Comparison of ENCODE assay signal across 1 cellular context in genomic region chr17:81018044-81018802, GRCh38.
TF ChIP-seq lines count a peak whose summit lies in the region.

No MANE protein-coding gene starts in this region.

TF ChIP-seq in WTC11, 78 proteins besides CTCF, POLR2A, EP300 and RAD21 (continued from another document):
- TF ChIP-seq, protein P1, sequence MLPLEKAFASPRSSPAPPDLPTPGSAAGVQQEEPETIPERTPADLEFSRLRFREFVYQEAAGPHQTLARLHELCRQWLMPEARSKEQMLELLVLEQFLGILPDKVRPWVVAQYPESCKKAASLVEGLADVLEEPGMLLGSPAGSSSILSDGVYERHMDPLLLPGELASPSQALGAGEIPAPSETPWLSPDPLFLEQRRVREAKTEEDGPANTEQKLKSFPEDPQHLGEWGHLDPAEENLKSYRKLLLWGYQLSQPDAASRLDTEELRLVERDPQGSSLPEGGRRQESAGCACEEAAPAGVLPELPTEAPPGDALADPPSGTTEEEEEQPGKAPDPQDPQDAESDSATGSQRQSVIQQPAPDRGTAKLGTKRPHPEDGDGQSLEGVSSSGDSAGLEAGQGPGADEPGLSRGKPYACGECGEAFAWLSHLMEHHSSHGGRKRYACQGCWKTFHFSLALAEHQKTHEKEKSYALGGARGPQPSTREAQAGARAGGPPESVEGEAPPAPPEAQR (CRISPR knock-in tag; IDR thresholded peaks at IDR 0.05): no peak
- no peak for TF ChIP-seq CREM (CRISPR knock-in tag; IDR thresholded peaks at IDR 0.05)
- TF ChIP-seq CDX4 (CRISPR knock-in tag; IDR thresholded peaks at IDR 0.05; ENCODE audit: borderline replicate concordance): no peak
- no peak for TF ChIP-seq NFYB (CRISPR knock-in tag; conservative IDR thresholded peaks at IDR 0.05; ENCODE audit: low read depth)
- TF ChIP-seq PRRX2 (CRISPR knock-in tag; IDR thresholded peaks at IDR 0.05): no peak
- TF ChIP-seq ZMAT4 (CRISPR knock-in tag; IDR thresholded peaks at IDR 0.05): no peak
- TF ChIP-seq FOXP1 (CRISPR knock-in tag; IDR thresholded peaks at IDR 0.05; ENCODE audit: borderline replicate concordance): no peak
